ENCODE assay signal across 14 cellular contexts in the genomic region with DNA sequence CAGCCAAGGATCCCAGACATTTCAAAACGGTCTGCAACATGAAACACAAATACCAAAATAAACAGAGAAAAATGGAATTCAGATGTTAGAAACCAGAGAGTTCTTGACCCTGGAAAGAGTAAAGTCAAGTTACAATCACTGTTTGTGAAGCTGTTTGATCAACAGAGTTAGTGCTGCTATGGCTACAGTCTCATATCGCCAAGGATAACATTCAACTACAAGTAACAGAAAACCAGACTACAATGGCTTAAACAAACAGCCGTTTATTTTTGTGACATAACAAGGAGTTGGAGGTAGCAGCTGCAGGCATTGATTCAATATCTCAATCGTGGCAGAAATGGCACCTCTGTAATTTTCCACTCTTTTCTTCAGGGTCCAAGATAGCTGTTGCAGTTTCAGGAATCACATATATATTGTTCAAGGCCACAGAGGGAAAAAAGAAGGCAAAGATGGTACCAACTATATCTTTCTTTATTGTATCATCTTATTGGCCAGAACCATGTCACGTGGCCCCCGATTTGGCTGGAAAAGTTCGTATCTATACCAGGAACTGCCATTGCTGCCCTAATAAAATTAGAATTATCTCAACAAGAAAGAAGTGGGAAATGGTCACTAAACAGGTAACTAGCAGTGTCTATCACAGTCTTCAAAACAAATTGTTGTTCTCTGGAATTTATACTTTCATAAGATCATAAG. TPM values are rescaled to one million over a fixed set of nuclear protein-coding genes. Genes with fewer than 3 reads are reported as not detected.
DNase-seq lines count a peak whose midpoint lies in the region; ATAC-seq, FAIRE-seq and TF ChIP-seq lines count a peak whose summit lies in the region.
"Had no signal": no experiment of that assay in that cellular context is flagged by ENCODE, and none has a peak within 500 bp of the region (broad histone marks: within the 10 kb centered on the region; RNA-seq: fewer than 3 reads in every experiment).

No MANE protein-coding gene starts in this region.

- peaks cover 2% of the 10 kb centered on the region for H3K27me3 Mint-ChIP-seq in astrocyte (ENCODE audit: low read depth, unreplicated experiment)
- no peaks in the 10 kb centered on the region for H3K27me3 Mint-ChIP-seq in type B pancreatic cell
- no peaks in the 10 kb centered on the region for H3K27me3 Mint-ChIP-seq in CD4-positive, alpha-beta T cell

- H3K9me3 Mint-ChIP-seq in astrocyte (ENCODE audit: unreplicated experiment) (no peaks in the 10 kb centered on the region), type B pancreatic cell (peaks cover 5% of the 10 kb centered on the region)
- no peaks in the 10 kb centered on the region for H3K9me3 Mint-ChIP-seq in CD4-positive, alpha-beta T cell
- H3K9me3 Mint-ChIP-seq: natural killer cell had no signal

- H4K20me1 ChIP-seq in astrocyte (ENCODE audit: insufficient read depth, low read length): no peaks in the 10 kb centered on the region

- WGBS in right cardiac atrium: 35% methylated on average over 7 of the region's 7 CpGs

- H3K27ac Mint-ChIP-seq in astrocyte (ENCODE audit: unreplicated experiment): no peak overlapping the region
- H3K27ac Mint-ChIP-seq in type B pancreatic cell: peak overlapping the region; percentile 35
- no peak overlapping the region for H3K27ac Mint-ChIP-seq in CD4-positive, alpha-beta T cell
- H3K27ac Mint-ChIP-seq: natural killer cell had no signal

- H2AFZ ChIP-seq in astrocyte (ENCODE audit: low read depth, low read length): no peak overlapping the region

- H3K27ac ChIP-seq in astrocyte (ENCODE audit: low read depth, low read length) (no peak overlapping the region), right cardiac atrium (ENCODE audit: low read length) (no peak overlapping the region)
- no peak overlapping the region for H3K27ac ChIP-seq in CD4-positive, alpha-beta T cell (ENCODE audit: low read depth, low read length)

- no peak for FAIRE-seq in astrocyte (lab: Jason Lieb, UNC)

- no peaks in the 10 kb centered on the region for H3K79me2 ChIP-seq in astrocyte (ENCODE audit: insufficient read depth, low read length)

- no peaks in the 10 kb centered on the region for H3K9me3 ChIP-seq in astrocyte (ENCODE audit: insufficient read depth, low read depth, low read length)
- no peaks in the 10 kb centered on the region for H3K9me3 ChIP-seq in right cardiac atrium (ENCODE audit: control insufficient read depth, low read length)
- H3K9me3 ChIP-seq in CD4-positive, alpha-beta T cell (ENCODE audit: control insufficient read depth, low read length): no peaks in the 10 kb centered on the region

- peak; percentile 89 to 90 for ATAC-seq in right cardiac atrium
- no peak for ATAC-seq in CD4-positive, alpha-beta T cell (ENCODE audit: poor library complexity)
- ATAC-seq: natural killer cell had no signal

- no peaks in the 10 kb centered on the region for H3K4me1 ChIP-seq in astrocyte (ENCODE audit: insufficient read depth, low read length)
- no peaks in the 10 kb centered on the region for H3K4me1 ChIP-seq in right cardiac atrium (ENCODE audit: control insufficient read depth, insufficient read depth, low read length)

- H3K4me3 Mint-ChIP-seq in astrocyte (ENCODE audit: unreplicated experiment) (no peak overlapping the region), type B pancreatic cell (peak overlapping the region; percentile 34)
- no peak overlapping the region for H3K4me3 Mint-ChIP-seq in CD4-positive, alpha-beta T cell
- H3K4me3 Mint-ChIP-seq: natural killer cell had no signal

- no peak overlapping the region for H3K4me2 ChIP-seq in astrocyte (ENCODE audit: low read length)

- POLR2A ChIA-PET in CD4-positive, alpha-beta T cell (lab: Charles Lee): interaction anchor here (0.8 kb wide), 1 partner anchor 88 kb away, joined by 3 read pairs; no protein-coding TSS in a partner anchor

- intact Hi-C loops in right cardiac atrium (cut with DNase I): no loop called here
- intact Hi-C loops in CD4-positive, alpha-beta T cell (cut with DNase I, micrococcal nuclease): no loop called here

- H3K4me3 ChIP-seq in astrocyte (ENCODE audit: insufficient read depth, low read depth, low read length) (no peak overlapping the region), right cardiac atrium (ENCODE audit: low read length) (no peak overlapping the region)

- no peaks in the 10 kb centered on the region for H3K36me3 Mint-ChIP-seq in astrocyte (ENCODE audit: low read depth, unreplicated experiment)
- H3K36me3 Mint-ChIP-seq in type B pancreatic cell: no peaks in the 10 kb centered on the region
- H3K36me3 Mint-ChIP-seq in CD4-positive, alpha-beta T cell (ENCODE audit: low read depth): no peaks in the 10 kb centered on the region
- H3K36me3 Mint-ChIP-seq: natural killer cell had no signal

- TF ChIP-seq CTCF in astrocyte (IDR thresholded peaks at IDR 0.05; ENCODE audit: insufficient read depth, low read depth, low read length) (no peak), type B pancreatic cell (conservative IDR thresholded peaks at IDR 0.05) (no peak), GM13977 (IDR thresholded peaks at IDR 0.05; ENCODE audit: extremely low read depth, insufficient read depth, missing control alignments) (no peak)
- no peak for TF ChIP-seq CTCF in CD4-positive, alpha-beta T cell (IDR thresholded peaks at IDR 0.05)

- CTCF ChIA-PET in CD4-positive, alpha-beta T cell (lab: Charles Lee): no interaction called here

- H3K36me3 ChIP-seq in astrocyte (ENCODE audit: insufficient read depth, low read length): no peaks in the 10 kb centered on the region

- in situ Hi-C loops in GM13977 (cut with MboI; ENCODE audit: low pct_unique_long_range_greater_than_20kb, low sequenced_read_pairs, unreplicated experiment): no loop called here

- DNase-seq in NCI-H510A treated with DMSO at 0.1 percent for 48 hours (lab: John Stamatoyannopoulos, UW) (peak; percentile 49), NCI-H510A (lab: John Stamatoyannopoulos, UW) (no peak), astrocyte (ENCODE audit: low read depth) (peak; percentile 66), right cardiac atrium (peak in 1 of 3 donors; percentile 55), type B pancreatic cell (ENCODE audit: extremely low spot score, unreplicated experiment) (no peak), glomerular visceral epithelial cell (ENCODE audit: extremely low spot score) (no peak), GM13977 (ENCODE audit: low spot score) (no peak)
- no peak for DNase-seq in CD4-positive, alpha-beta T cell
- DNase-seq: activated CD4-positive, alpha-beta T cell treated with anti-CD3 and anti-CD28 coated beads for 4 hours; activated gamma-delta T cell; AML-193; natural killer cell; NCI-H446 treated with DMSO at 0.1 percent for 48 hours; stimulated activated naive CD4-positive, alpha-beta T cell had no signal

- H3K9ac ChIP-seq in astrocyte (ENCODE audit: low read length): no peak overlapping the region

- H3K27me3 ChIP-seq in astrocyte (ENCODE audit: insufficient read depth, low read length) (no peaks in the 10 kb centered on the region), right cardiac atrium (ENCODE audit: control insufficient read depth, insufficient read depth) (no peaks in the 10 kb centered on the region)
- H3K27me3 ChIP-seq in CD4-positive, alpha-beta T cell (ENCODE audit: control insufficient read depth, insufficient read depth, low read length): no peaks in the 10 kb centered on the region

- peaks cover 8% of the 10 kb centered on the region for H3K4me1 Mint-ChIP-seq in astrocyte (ENCODE audit: low read depth, unreplicated experiment)
- H3K4me1 Mint-ChIP-seq in type B pancreatic cell (ENCODE audit: unreplicated experiment): peaks cover 26% of the 10 kb centered on the region
- no peaks in the 10 kb centered on the region for H3K4me1 Mint-ChIP-seq in CD4-positive, alpha-beta T cell (ENCODE audit: low read depth)
- H3K4me1 Mint-ChIP-seq: natural killer cell had no signal

RNA-seq across cellular contexts. Expression of a gene that starts 17.7 kb away (rescaled TPM):
- total RNA-seq in astrocyte: 55.9 and 57.5 TPM in 2 replicates
- total RNA-seq in right cardiac atrium: 10 to 100 TPM; 33.3 to 38.7 (median 34.9) TPM
- polyA plus RNA-seq in right cardiac atrium: 11.3 TPM
- 49.4 and 72.3 TPM in 2 replicates for total RNA-seq in type B pancreatic cell (ENCODE audit: low replicate concordance)
- total RNA-seq in CD4-positive, alpha-beta T cell: 10 to 100 TPM; 44.9 to 46.5 TPM

RNA-seq across cellular contexts. Expression of a gene that starts 45.5 kb away (rescaled TPM):
- 9.8 and 10.1 TPM in 2 replicates for total RNA-seq in astrocyte
- 10 to 100 TPM; 11.4 to 23.0 (median 19.8) TPM for total RNA-seq in right cardiac atrium
- 13.5 TPM for polyA plus RNA-seq in right cardiac atrium
- total RNA-seq in type B pancreatic cell (ENCODE audit: low replicate concordance): 14.0 and 16.1 TPM in 2 replicates
- 1 to 10 TPM; 5.9 to 7.0 TPM for total RNA-seq in CD4-positive, alpha-beta T cell

Comparison
In these comparisons a context has a peak if more than half of its experiments do, and no peak if none do; other contexts are left out.
1. DNase-seq: peak in NCI-H510A treated with DMSO at 0.1 percent for 48 hours (single experiment) and astrocyte (single experiment); none in NCI-H510A (single experiment), type B pancreatic cell (single experiment), glomerular visceral epithelial cell (single experiment), GM13977 (single experiment) and CD4-positive, alpha-beta T cell (0 of 10).